1 cellular context compared by ENCODE assay signal in the genomic region with DNA sequence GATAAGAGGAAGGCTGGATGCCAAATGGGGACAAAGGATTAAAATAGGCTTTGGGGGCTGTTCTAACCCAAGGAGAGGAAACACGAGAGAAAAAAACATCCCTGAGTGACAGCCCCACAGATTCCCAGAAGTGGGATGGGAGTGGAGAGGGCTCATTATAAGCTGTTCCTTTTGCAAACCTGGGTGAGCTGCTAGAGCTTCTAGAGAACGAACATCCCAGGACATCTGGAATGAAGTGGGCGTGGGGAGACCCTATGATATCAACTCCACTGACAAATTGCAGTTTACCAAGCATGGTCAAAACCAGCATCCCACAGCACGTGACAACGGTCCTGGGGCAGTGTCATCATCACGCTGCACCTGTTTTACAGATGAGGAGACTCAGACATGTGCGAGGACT.
TF ChIP-seq lines count a peak whose summit lies in the region.

No MANE protein-coding gene starts in this region.

TF ChIP-seq in IMR-90, 13 proteins besides CTCF, POLR2A, EP300 and RAD21:
- no peak for TF ChIP-seq MAZ (IDR thresholded peaks at IDR 0.05; ENCODE audit: borderline replicate concordance, low read depth, low read length)
- no peak for TF ChIP-seq USF2 (IDR thresholded peaks at IDR 0.05; ENCODE audit: low read depth, low read length)
- no peak for TF ChIP-seq MAFK (IDR thresholded peaks at IDR 0.05; ENCODE audit: low read depth, low read length)
- TF ChIP-seq CEBPB (IDR thresholded peaks at IDR 0.05; ENCODE audit: low read depth, low read length) = no peak
- no peak for TF ChIP-seq SMC3 (IDR thresholded peaks at IDR 0.05; ENCODE audit: low read depth, low read length)
- no peak for TF ChIP-seq NFE2L2 (IDR thresholded peaks at IDR 0.05; ENCODE audit: low read depth, low read length)
- no peak for TF ChIP-seq FOS (IDR thresholded peaks at IDR 0.05; ENCODE audit: low read depth, low read length)
- no peak for TF ChIP-seq MXI1 (IDR thresholded peaks at IDR 0.05; ENCODE audit: borderline replicate concordance, low read depth, low read length)
- no peak for TF ChIP-seq CHD1 (IDR thresholded peaks at IDR 0.05; ENCODE audit: low read depth, low read length)
